In genomic region chr9:130938652-130939404, GRCh38 we compare ENCODE assay signal across 8 cellular contexts. TPM values are rescaled to one million over a fixed set of nuclear protein-coding genes. Genes with fewer than 3 reads are reported as not detected.
DNase-seq lines count a peak whose midpoint lies in the region; ATAC-seq and TF ChIP-seq lines count a peak whose summit lies in the region.

FIBCD1 (minus strand) TSS chr9:130939247; CDS start chr9:130938607, 640 bp downstream.

- H3K23ac ChIP-seq in H9 (ENCODE audit: insufficient read length, low read depth, low read length) (no peak within 1 kb of the TSS), trophoblast cell (ENCODE audit: low read length) (no peak within 1 kb of the TSS)

- no peak for TF ChIP-seq POLR2A in esophagus squamous epithelium (IDR thresholded peaks at IDR 0.05)

- no peak within 1 kb of the TSS for H4K8ac ChIP-seq in H9 (replicated peaks; ENCODE audit: insufficient read length, low read depth, low read length)
- H4K8ac ChIP-seq in trophoblast cell (ENCODE audit: low read depth, low read length) = peak within 1 kb of the TSS; percentile 51

- peak within 1 kb of the TSS; percentile 93 to 100 (median 99) for H3K4me2 ChIP-seq in BLaER1 treated with 17β-estradiol and CSF1 and Interleukin-3, amounts not matched to agents 10 nM and 100 nM
- H3K4me2 ChIP-seq in H9 (ENCODE audit: insufficient read depth, insufficient read length, low read length) (peak within 1 kb of the TSS; percentile 44), trophoblast cell (ENCODE audit: low read length) (peak within 1 kb of the TSS; percentile 80)

- H4K20me1 ChIP-seq in BLaER1 treated with 17β-estradiol and CSF1 and Interleukin-3, amounts not matched to agents 10 nM and 100 nM = peaks cover 0 to 61% (median 47%) of the 10 kb centered on the region in 11 experiments; a peak in 17 of 22 replicates
- no peaks in the 10 kb centered on the region for H4K20me1 ChIP-seq in H9 (ENCODE audit: control insufficient read depth, insufficient read depth, insufficient read length)

- H3K4me3 Mint-ChIP-seq in H9 = peak within 1 kb of the TSS; percentile 85 to 93

- peaks cover 14% of the 10 kb centered on the region for H3K23me2 ChIP-seq in H9 (ENCODE audit: insufficient read length, low read depth, low read length, poor library complexity, severe bottlenecking)

- H3K9me3 Mint-ChIP-seq in H9 = no peaks in the 10 kb centered on the region; a peak in 1 of 5 replicates

- H2BK120ac ChIP-seq in H9 (ENCODE audit: low read depth, low read length, poor library complexity, severe bottlenecking) = no peak within 1 kb of the TSS
- peak within 1 kb of the TSS; percentile 55 for H2BK120ac ChIP-seq in trophoblast cell (ENCODE audit: insufficient read depth, low read length, poor library complexity)

- H4K91ac ChIP-seq in H9 (ENCODE audit: insufficient read length, low read depth, low read length) (no peak within 1 kb of the TSS), trophoblast cell (ENCODE audit: low read depth, low read length) (peak within 1 kb of the TSS; percentile 44)

- H2BK15ac ChIP-seq in H9 (ENCODE audit: low read depth, low read length) = no peak within 1 kb of the TSS

- no peaks in the 10 kb centered on the region for H3K79me2 ChIP-seq in H9 (ENCODE audit: insufficient read depth, low read length)
- H3K79me2 ChIP-seq in trophoblast cell (ENCODE audit: control insufficient read depth, insufficient read depth, low read length, poor library complexity) = no peaks in the 10 kb centered on the region

- H3K18ac ChIP-seq in H9 (ENCODE audit: insufficient read length, low read depth, low read length) (no peak within 1 kb of the TSS), trophoblast cell (ENCODE audit: low read length) (no peak within 1 kb of the TSS)

- no peak within 1 kb of the TSS for H4K5ac ChIP-seq in H9 (ENCODE audit: insufficient read length, low read depth, low read length)

- no peak within 1 kb of the TSS for H3K4ac ChIP-seq in H9 (ENCODE audit: low read depth, low read length)
- no peak within 1 kb of the TSS for H3K4ac ChIP-seq in trophoblast cell (ENCODE audit: low read depth, low read length)

- peaks cover 63% of the 10 kb centered on the region for H3K27me3 Mint-ChIP-seq in H9 (ENCODE audit: low read depth)

- H3T11ph ChIP-seq in H9 (ENCODE audit: low read length) = no peak within 1 kb of the TSS

- H2AFZ ChIP-seq in H9 (ENCODE audit: low read length) (no peak within 1 kb of the TSS), trophoblast cell (ENCODE audit: insufficient read depth, low read length, poor library complexity) (peak within 1 kb of the TSS; percentile 31)

- H3K56ac ChIP-seq in H9 (ENCODE audit: insufficient read length, low read depth, low read length) = no peak within 1 kb of the TSS

- no peak within 1 kb of the TSS for H3K27ac Mint-ChIP-seq in H9

- H4K12ac ChIP-seq in trophoblast cell (ENCODE audit: low read depth, low read length) = no peak within 1 kb of the TSS

- peak within 1 kb of the TSS; percentile 45 to 70 (median 63); a peak in 20 of 22 replicates for H3K9ac ChIP-seq in BLaER1 treated with 17β-estradiol and CSF1 and Interleukin-3, amounts not matched to agents 10 nM and 100 nM
- H3K9ac ChIP-seq in H9 (ENCODE audit: extremely low read depth, insufficient read length, low read length) = no peak within 1 kb of the TSS
- H3K9ac ChIP-seq in trophoblast cell (ENCODE audit: low read length) = no peak within 1 kb of the TSS

- peaks cover 66 to 79% (median 75%) of the 10 kb centered on the region in 11 experiments for H3K27me3 ChIP-seq in BLaER1 treated with 17β-estradiol and CSF1 and Interleukin-3, amounts not matched to agents 10 nM and 100 nM
- H3K27me3 ChIP-seq in H9 (ENCODE audit: insufficient read depth, low read length) = peaks cover 13% of the 10 kb centered on the region; the same call in 1 of the 2 replicates
- peaks cover 20 to 100% (median 31%) of the 10 kb centered on the region in 4 donors for H3K27me3 ChIP-seq in esophagus squamous epithelium
- peaks cover 32% of the 10 kb centered on the region for H3K27me3 ChIP-seq in trophoblast cell (ENCODE audit: insufficient read depth, low read length)

- no peak for ATAC-seq in HG02798 (IDR thresholded peaks at IDR 0.05; ENCODE audit: poor library complexity, unreplicated experiment)

- peak within 1 kb of the TSS; percentile 60 to 80 (median 65) for H3K4me3 ChIP-seq in BLaER1 treated with 17β-estradiol and CSF1 and Interleukin-3, amounts not matched to agents 10 nM and 100 nM
- H3K4me3 ChIP-seq in esophagus squamous epithelium (peak within 1 kb of the TSS; percentile 33 to 63 (median 44)), trophoblast cell (ENCODE audit: low read depth, low read length) (peak within 1 kb of the TSS; percentile 52)

- H3K14ac ChIP-seq in H9 (ENCODE audit: insufficient read depth, low read length) (no peak within 1 kb of the TSS; the same call in 1 of the 2 replicates), trophoblast cell (ENCODE audit: low read length) (peak within 1 kb of the TSS; percentile 26)

- TF ChIP-seq CTCF in H9 (conservative IDR thresholded peaks at IDR 0.05) = peak; percentile 61
- peak in 1 of 6 experiments; percentile 30 for TF ChIP-seq CTCF in esophagus squamous epithelium (IDR thresholded peaks at IDR 0.05)

- H3K4me1 Mint-ChIP-seq in H9 = peaks cover 38 to 50% of the 10 kb centered on the region in 2 experiments

- 0 out of 7 replicates have a peak, but pooled peaks cover 0 to 1% (median 0%) of the 10 kb centered on the region in 3 experiments for H3K36me3 Mint-ChIP-seq in H9 (ENCODE audit: insufficient read depth in 1 of 3, low read depth in 3 of 3)

- WGBS in H9 (ENCODE audit: extremely low coverage, insufficient read length, low lambda C conversion rate) = no CpG with 5 or more reads among the region's 98 CpGs
- 1 to 2% methylated on average over 29 to 48 of the region's 98 CpGs for WGBS in esophagus squamous epithelium, 2 donors
- no CpG with 5 or more reads among the region's 98 CpGs for WGBS in trophoblast cell (ENCODE audit: extremely low coverage, insufficient coverage, insufficient read length)

- peak; percentile 72 for DNase-seq in H9
- DNase-seq in SW480 (ENCODE audit: low spot score) = peak; percentile 72
- DNase-seq in esophagus squamous epithelium (lab: John Stamatoyannopoulos, UW) = no peak
- DNase-seq in trophoblast cell = peak in 1 of 2 donors; percentile 8
- no peak for DNase-seq in superior temporal gyrus (ENCODE audit: extremely low spot score)
- DNase-seq in SK-N-DZ (ENCODE audit: low spot score) = no peak

- no peak within 1 kb of the TSS for H2BK20ac ChIP-seq in H9 (ENCODE audit: low read depth, low read length, poor library complexity, severe bottlenecking)

- peaks cover 50 to 59% (median 57%) of the 10 kb centered on the region in 10 experiments for H3K4me1 ChIP-seq in BLaER1 treated with 17β-estradiol and CSF1 and Interleukin-3, amounts not matched to agents 10 nM and 100 nM
- H3K4me1 ChIP-seq in H9 (ENCODE audit: insufficient read depth, low read length) (peaks cover 2% of the 10 kb centered on the region; the same call in 1 of the 2 replicates), esophagus squamous epithelium (peaks cover 20 to 66% (median 31%) of the 10 kb centered on the region in 3 donors), trophoblast cell (ENCODE audit: control insufficient read depth in 1 of 2, insufficient read depth in 2 of 2, low read length in 2 of 2) (peaks cover 21 to 23% of the 10 kb centered on the region in 2 experiments)

- H2BK5ac ChIP-seq in H9 (ENCODE audit: insufficient read length, low read length) = no peak within 1 kb of the TSS
- H2BK5ac ChIP-seq in trophoblast cell (ENCODE audit: low read depth, low read length, poor library complexity) = no peak within 1 kb of the TSS

- intact Hi-C loops in esophagus squamous epithelium (cut with DNase I) = loop anchor here (10.0 kb wide), 2 partner anchors 164 to 234 kb away; no protein-coding TSS in a partner anchor

- no peaks in the 10 kb centered on the region for H3K9me3 ChIP-seq in BLaER1 treated with 17β-estradiol and CSF1 and Interleukin-3, amounts not matched to agents 10 nM and 100 nM (replicated peaks in 1 of 11)
- H3K9me3 ChIP-seq in H9 (ENCODE audit: control insufficient read depth, low read depth, low read length) (no peaks in the 10 kb centered on the region), esophagus squamous epithelium (no peaks in the 10 kb centered on the region), trophoblast cell (ENCODE audit: insufficient read depth, low read depth, low read length) (no peaks in the 10 kb centered on the region)

- H2AK5ac ChIP-seq in H9 (ENCODE audit: insufficient read length, low read length) = no peak within 1 kb of the TSS
- H2AK5ac ChIP-seq in trophoblast cell (ENCODE audit: low read length) = no peak within 1 kb of the TSS

- H2BK12ac ChIP-seq in H9 (ENCODE audit: insufficient read length, low read depth, low read length) (no peak within 1 kb of the TSS), trophoblast cell (ENCODE audit: low read length) (no peak within 1 kb of the TSS)

- no peaks in the 10 kb centered on the region for H3K36me3 ChIP-seq in BLaER1 treated with 17β-estradiol and CSF1 and Interleukin-3, amounts not matched to agents 10 nM and 100 nM
- H3K36me3 ChIP-seq in esophagus squamous epithelium (no peaks in the 10 kb centered on the region), trophoblast cell (ENCODE audit: control insufficient read depth in 1 of 2, insufficient read depth in 2 of 2, low read length in 2 of 2) (no peaks in the 10 kb centered on the region)

- peak within 1 kb of the TSS in 1 of 11 experiments; percentile 32; a peak in 1 of 22 replicates for H3K27ac ChIP-seq in BLaER1 treated with 17β-estradiol and CSF1 and Interleukin-3, amounts not matched to agents 10 nM and 100 nM
- H3K27ac ChIP-seq in H9 (ENCODE audit: insufficient read length, low read depth, low read length) (no peak within 1 kb of the TSS), esophagus squamous epithelium (no peak within 1 kb of the TSS), trophoblast cell (ENCODE audit: low read depth, low read length) (peak within 1 kb of the TSS; percentile 4)

- H3K79me1 ChIP-seq in H9 (ENCODE audit: insufficient read depth, low read depth, low read length, poor library complexity, severe bottlenecking) (no peaks in the 10 kb centered on the region), trophoblast cell (ENCODE audit: low read length) (no peaks in the 10 kb centered on the region)

RNA-seq across cellular contexts. Expression of gene FIBCD1, which starts in this region (rescaled TPM):
- total RNA-seq in H9 (2021) = 6.2 and 7.1 TPM in 2 replicates
- not detected for total RNA-seq in esophagus squamous epithelium
- polyA plus RNA-seq in trophoblast cell (2013) = 83.3 and 85.3 TPM in 2 replicates
- polyA plus RNA-seq in SK-N-DZ (2014; cell fraction: cytosol; rRNA removed) = not detected in 2 replicates
- polyA plus RNA-seq in SK-N-DZ (2014; cell fraction: nucleus; rRNA removed) = 0.83 TPM in 1 of 2 replicates, not detected in the other

Comparison
In these comparisons a context has a peak if more than half of its experiments do, and no peak if none do; other contexts are left out.
1. H3K4me2 ChIP-seq: peak in every context shown above with its lines; median percentile 99 in BLaER1 treated with 17β-estradiol and CSF1 and Interleukin-3, amounts not matched to agents 10 nM and 100 nM; 80 in trophoblast cell; 44 in H9.
2. H3K9ac ChIP-seq: peak in BLaER1 treated with 17β-estradiol and CSF1 and Interleukin-3, amounts not matched to agents 10 nM and 100 nM (11 of 11); none in H9 (single experiment) and trophoblast cell (single experiment).
3. DNase-seq: peak in H9 (single experiment) and SW480 (single experiment); none in esophagus squamous epithelium (single experiment), superior temporal gyrus (single experiment) and SK-N-DZ (single experiment).
4. Peak in every context shown above with its lines, with median percentiles within 50 percentile points of each other: H3K4me3 ChIP-seq.